21 cellular contexts compared by ENCODE assay signal in genomic region chr2:143504397-143504796, GRCh38.
"Had no signal": no experiment of that assay in that cellular context is flagged by ENCODE, and none has a peak within 500 bp of the region (broad histone marks: within the 10 kb centered on the region; RNA-seq: fewer than 3 reads in every experiment).

No MANE protein-coding gene starts in this region.

- H3K4me3 Mint-ChIP-seq: activated naive CD8-positive, alpha-beta T cell treated with anti-CD3 and anti-CD28 coated beads for 36 hours; brain; immature natural killer cell; memory B cell; neural progenitor cell; type B pancreatic cell had no signal

- H3K27ac Mint-ChIP-seq: activated naive CD8-positive, alpha-beta T cell treated with anti-CD3 and anti-CD28 coated beads for 36 hours; brain; neural progenitor cell; type B pancreatic cell had no signal

- H3K36me3 ChIP-seq: gastrocnemius medialis, neural progenitor cell, ovary, right lobe of liver, stomach had no signal

- H3K27me3 ChIP-seq: gastrocnemius medialis, neural progenitor cell, ovary, right lobe of liver, stomach had no signal

- ATAC-seq: gastrocnemius medialis, psoas muscle, right lobe of liver had no signal

- DNase-seq: activated CD4-positive, alpha-beta T cell treated with anti-CD3 and anti-CD28 coated beads, Interleukin-2, amount 50 U/mL, for 1 hour; activated CD4-positive, CD25-positive, alpha-beta regulatory T cell treated with anti-CD3 and anti-CD28 coated beads, Interleukin-2, amount 50 U/mL, for 72 hours; activated CD8-positive, alpha-beta memory T cell treated with anti-CD3 and anti-CD28 coated beads, Interleukin-2, amount 50 U/mL, for 4 hours; activated gamma-delta T cell treated with Interleukin-2 at 50 U/mL for 16 hours; activated naive CD8-positive, alpha-beta T cell treated with anti-CD3 and anti-CD28 coated beads for 36 hours; cerebellar nuclear complex; cortex of kidney; erythroblast; gastrocnemius medialis; immature natural killer cell; kidney glomerular epithelial cell; ovary; psoas muscle; right lobe of liver; stimulated activated CD4-positive, alpha-beta T cell treated with anti-CD3 and anti-CD28 coated beads, Interleukin-4, amount 100 ng/mL, for 1 hour; stomach had no signal

- H3K36me3 Mint-ChIP-seq: brain, neural progenitor cell, type B pancreatic cell had no signal

- H3K4me3 ChIP-seq: gastrocnemius medialis, neural progenitor cell, ovary, psoas muscle, right lobe of liver, smooth muscle cell, stomach had no signal

- H3K27me3 Mint-ChIP-seq: activated naive CD8-positive, alpha-beta T cell treated with anti-CD3 and anti-CD28 coated beads for 36 hours; brain; memory B cell had no signal

- H3K27ac ChIP-seq: gastrocnemius medialis, neural progenitor cell, ovary, psoas muscle, right lobe of liver, stomach had no signal

- H3K9me3 ChIP-seq: gastrocnemius medialis, ovary, psoas muscle, right lobe of liver, stomach had no signal

- H3K9me3 Mint-ChIP-seq: activated naive CD8-positive, alpha-beta T cell treated with anti-CD3 and anti-CD28 coated beads for 36 hours; brain; immature natural killer cell; memory B cell; neural progenitor cell; type B pancreatic cell had no signal

- H3K4me1 ChIP-seq: gastrocnemius medialis, neural progenitor cell, psoas muscle, right lobe of liver, stomach had no signal
